In genomic region chr12:75702477-75703093, GRCh38 we compare ENCODE assay signal across 28 cellular contexts.
DNase-seq lines count a peak whose midpoint lies in the region; ATAC-seq and TF ChIP-seq lines count a peak whose summit lies in the region.
"Had no signal": no experiment of that assay in that cellular context is flagged by ENCODE, and none has a peak within 500 bp of the region (broad histone marks: within the 10 kb centered on the region; RNA-seq: fewer than 3 reads in every experiment).

No MANE protein-coding gene starts in this region.

- no peaks in the 10 kb centered on the region for H3K9me3 ChIP-seq in CD8-positive, alpha-beta T cell (ENCODE audit: low read length)
- H3K9me3 ChIP-seq: A549, breast epithelium, suprapubic skin had no signal

- peaks cover 14% of the 10 kb centered on the region for H3K4me1 Mint-ChIP-seq in activated CD8-positive, alpha-beta memory T cell treated with anti-CD3 and anti-CD28 coated beads, Interleukin-2, amount 10 ng/mL, durations not matched to agents 7 days and 5 days
- H3K4me1 Mint-ChIP-seq in CD8-positive, alpha-beta T cell (ENCODE audit: low read depth): peaks cover 6% of the 10 kb centered on the region
- peaks cover 4% of the 10 kb centered on the region for H3K4me1 Mint-ChIP-seq in activated T-helper 17 cell treated with anti-CD3 and anti-CD28 coated beads, Interleukin-2, amount 50 U/mL, for 72 hours
- peaks cover 0 to 12% (median 5%) of the 10 kb centered on the region in 4 donors for H3K4me1 Mint-ChIP-seq in naive thymus-derived CD8-positive, alpha-beta T cell

- TF ChIP-seq CTCF in CD8-positive, alpha-beta T cell (IDR thresholded peaks at IDR 0.05): no peak

- H3K4me3 ChIP-seq in CD8-positive, alpha-beta T cell (ENCODE audit: low read depth, low read length): no peak overlapping the region
- H3K4me3 ChIP-seq: A549, breast epithelium, smooth muscle cell, suprapubic skin had no signal

- POLR2A ChIA-PET in CD8-positive, alpha-beta T cell (lab: Charles Lee): no interaction called here
- POLR2A ChIA-PET in naive thymus-derived CD8-positive, alpha-beta T cell (lab: Charles Lee): no interaction called here

- H3K27ac Mint-ChIP-seq in activated CD8-positive, alpha-beta memory T cell treated with anti-CD3 and anti-CD28 coated beads, Interleukin-2, amount 10 ng/mL, durations not matched to agents 7 days and 5 days: peak overlapping the region; percentile 66
- no peak overlapping the region for H3K27ac Mint-ChIP-seq in CD8-positive, alpha-beta T cell
- H3K27ac Mint-ChIP-seq in activated T-helper 17 cell treated with anti-CD3 and anti-CD28 coated beads, Interleukin-2, amount 50 U/mL, for 72 hours: no peak overlapping the region
- peak overlapping the region in 3 of 10 donors; percentile 55 to 78 (median 68) for H3K27ac Mint-ChIP-seq in naive thymus-derived CD8-positive, alpha-beta T cell
- H3K27ac Mint-ChIP-seq: activated naive CD4-positive, alpha-beta T cell treated with anti-CD3 and anti-CD28 coated beads for 36 hours had no signal

- no peak for DNase-seq in activated CD8-positive, alpha-beta memory T cell treated with anti-CD3 and anti-CD28 coated beads, Interleukin-2, amount 10 ng/mL, durations not matched to agents 7 days and 5 days
- no peak for DNase-seq in activated CD8-positive, alpha-beta memory T cell treated with anti-CD3 and anti-CD28 coated beads, Interleukin-2, amount 50 U/mL, for 48 hours
- no peak for DNase-seq in CD8-positive, alpha-beta T cell
- no peak for DNase-seq in naive thymus-derived CD8-positive, alpha-beta T cell
- no peak for DNase-seq in NCI-H1436 treated with DMSO at 0.1 percent for 48 hours (lab: John Stamatoyannopoulos, UW)
- no peak for DNase-seq in NCI-H1105 treated with DMSO at 0.1 percent for 48 hours (lab: John Stamatoyannopoulos, UW)
- DNase-seq: activated CD4-positive, CD25-positive, alpha-beta regulatory T cell treated with anti-CD3 and anti-CD28 coated beads, Interleukin-2, amount 50 U/mL, for 72 hours; activated CD8-positive, alpha-beta memory T cell treated with anti-CD3 and anti-CD28 coated beads for 24 hours; activated naive CD4-positive, alpha-beta T cell treated with anti-CD3 and anti-CD28 coated beads for 36 hours; activated T-cell treated with anti-CD3 and anti-CD28 coated beads, Interleukin-2, amount 50 U/mL, for 48 hours; AML-193; anterior cingulate cortex; DMS153; H9; left colon; mammary epithelial cell; NCI-H1417; NCI-H2029 treated with DMSO at 0.1 percent for 48 hours; NCI-H524 treated with DMSO at 0.1 percent for 48 hours; Right ventricle myocardium superior; stimulated activated naive CD4-positive, alpha-beta T cell treated with Interleukin-2 at 50 U/mL for 16 hours had no signal

- H3K36me3 Mint-ChIP-seq in activated CD8-positive, alpha-beta memory T cell treated with anti-CD3 and anti-CD28 coated beads, Interleukin-2, amount 10 ng/mL, durations not matched to agents 7 days and 5 days: peaks cover 11% of the 10 kb centered on the region
- no peaks in the 10 kb centered on the region for H3K36me3 Mint-ChIP-seq in CD8-positive, alpha-beta T cell
- H3K36me3 Mint-ChIP-seq in activated T-helper 17 cell treated with anti-CD3 and anti-CD28 coated beads, Interleukin-2, amount 50 U/mL, for 72 hours (ENCODE audit: low read depth): no peaks in the 10 kb centered on the region
- no peaks in the 10 kb centered on the region for H3K36me3 Mint-ChIP-seq in naive thymus-derived CD8-positive, alpha-beta T cell

- CTCF ChIA-PET in activated CD8-positive, alpha-beta memory T cell treated with anti-CD3 and anti-CD28 coated beads, Interleukin-2, amount 10 ng/mL, durations not matched to agents 7 days and 5 days (lab: Charles Lee): interaction anchor here (1.4 kb wide), 1 partner anchor 330 kb away, joined by 4 read pairs; the partner anchor contains the start of gene PHLDA1
- CTCF ChIA-PET in CD8-positive, alpha-beta T cell (lab: Charles Lee): no interaction called here

- no peaks in the 10 kb centered on the region for H3K4me1 ChIP-seq in CD8-positive, alpha-beta T cell (ENCODE audit: insufficient read depth, low read length)
- H3K4me1 ChIP-seq: breast epithelium had no signal

- no peaks in the 10 kb centered on the region for H3K27me3 ChIP-seq in CD8-positive, alpha-beta T cell (ENCODE audit: insufficient read depth, low read length)
- H3K27me3 ChIP-seq: breast epithelium, suprapubic skin had no signal

- peak; percentile 53 for ATAC-seq in activated CD8-positive, alpha-beta memory T cell treated with anti-CD3 and anti-CD28 coated beads, Interleukin-2, amount 10 ng/mL, durations not matched to agents 7 days and 5 days
- no peak for ATAC-seq in CD8-positive, alpha-beta T cell
- no peak for ATAC-seq in activated T-helper 17 cell treated with anti-CD3 and anti-CD28 coated beads, Interleukin-2, amount 50 U/mL, for 72 hours (replicated peaks)
- no peak for ATAC-seq in naive thymus-derived CD8-positive, alpha-beta T cell
- ATAC-seq in GM18907 (IDR thresholded peaks at IDR 0.05; ENCODE audit: unreplicated experiment): no peak
- ATAC-seq: A549, left colon had no signal

- H3K36me3 ChIP-seq in CD8-positive, alpha-beta T cell (ENCODE audit: insufficient read depth, low read length): no peaks in the 10 kb centered on the region
- H3K36me3 ChIP-seq: breast epithelium, suprapubic skin had no signal

- intact Hi-C loops in CD8-positive, alpha-beta T cell (cut with DNase I, micrococcal nuclease): no loop called here

- peak overlapping the region; percentile 24 for H3K4me3 Mint-ChIP-seq in activated CD8-positive, alpha-beta memory T cell treated with anti-CD3 and anti-CD28 coated beads, Interleukin-2, amount 10 ng/mL, durations not matched to agents 7 days and 5 days
- peak overlapping the region; percentile 24 for H3K4me3 Mint-ChIP-seq in CD8-positive, alpha-beta T cell
- peak overlapping the region; percentile 48 for H3K4me3 Mint-ChIP-seq in activated T-helper 17 cell treated with anti-CD3 and anti-CD28 coated beads, Interleukin-2, amount 50 U/mL, for 72 hours
- peak overlapping the region in 7 of 10 donors; percentile 3 to 57 (median 29) for H3K4me3 Mint-ChIP-seq in naive thymus-derived CD8-positive, alpha-beta T cell
- H3K4me3 Mint-ChIP-seq: activated naive CD4-positive, alpha-beta T cell treated with anti-CD3 and anti-CD28 coated beads for 36 hours; H9 had no signal

- H3K27me3 Mint-ChIP-seq in activated CD8-positive, alpha-beta memory T cell treated with anti-CD3 and anti-CD28 coated beads, Interleukin-2, amount 10 ng/mL, durations not matched to agents 7 days and 5 days: no peaks in the 10 kb centered on the region
- peaks cover under 1% of the 10 kb centered on the region for H3K27me3 Mint-ChIP-seq in CD8-positive, alpha-beta T cell (ENCODE audit: low read depth)
- H3K27me3 Mint-ChIP-seq in activated T-helper 17 cell treated with anti-CD3 and anti-CD28 coated beads, Interleukin-2, amount 50 U/mL, for 72 hours: no peaks in the 10 kb centered on the region
- H3K27me3 Mint-ChIP-seq in naive thymus-derived CD8-positive, alpha-beta T cell: peaks cover 0 to 2% (median under 1%) of the 10 kb centered on the region in 5 donors

- H3K9me3 Mint-ChIP-seq in activated CD8-positive, alpha-beta memory T cell treated with anti-CD3 and anti-CD28 coated beads, Interleukin-2, amount 10 ng/mL, durations not matched to agents 7 days and 5 days (ENCODE audit: low read depth): peaks cover 3% of the 10 kb centered on the region
- no peaks in the 10 kb centered on the region for H3K9me3 Mint-ChIP-seq in CD8-positive, alpha-beta T cell
- H3K9me3 Mint-ChIP-seq in activated T-helper 17 cell treated with anti-CD3 and anti-CD28 coated beads, Interleukin-2, amount 50 U/mL, for 72 hours: no peaks in the 10 kb centered on the region
- H3K9me3 Mint-ChIP-seq in naive thymus-derived CD8-positive, alpha-beta T cell: no peaks in the 10 kb centered on the region
- H3K9me3 Mint-ChIP-seq: activated naive CD4-positive, alpha-beta T cell treated with anti-CD3 and anti-CD28 coated beads for 36 hours; H9 had no signal

- no peak overlapping the region for H3K27ac ChIP-seq in CD8-positive, alpha-beta T cell (ENCODE audit: low read depth, low read length)
- H3K27ac ChIP-seq: breast epithelium, KMS-11, suprapubic skin had no signal
